Comparison of ENCODE assay signal across 8 cellular contexts in the genomic region with DNA sequence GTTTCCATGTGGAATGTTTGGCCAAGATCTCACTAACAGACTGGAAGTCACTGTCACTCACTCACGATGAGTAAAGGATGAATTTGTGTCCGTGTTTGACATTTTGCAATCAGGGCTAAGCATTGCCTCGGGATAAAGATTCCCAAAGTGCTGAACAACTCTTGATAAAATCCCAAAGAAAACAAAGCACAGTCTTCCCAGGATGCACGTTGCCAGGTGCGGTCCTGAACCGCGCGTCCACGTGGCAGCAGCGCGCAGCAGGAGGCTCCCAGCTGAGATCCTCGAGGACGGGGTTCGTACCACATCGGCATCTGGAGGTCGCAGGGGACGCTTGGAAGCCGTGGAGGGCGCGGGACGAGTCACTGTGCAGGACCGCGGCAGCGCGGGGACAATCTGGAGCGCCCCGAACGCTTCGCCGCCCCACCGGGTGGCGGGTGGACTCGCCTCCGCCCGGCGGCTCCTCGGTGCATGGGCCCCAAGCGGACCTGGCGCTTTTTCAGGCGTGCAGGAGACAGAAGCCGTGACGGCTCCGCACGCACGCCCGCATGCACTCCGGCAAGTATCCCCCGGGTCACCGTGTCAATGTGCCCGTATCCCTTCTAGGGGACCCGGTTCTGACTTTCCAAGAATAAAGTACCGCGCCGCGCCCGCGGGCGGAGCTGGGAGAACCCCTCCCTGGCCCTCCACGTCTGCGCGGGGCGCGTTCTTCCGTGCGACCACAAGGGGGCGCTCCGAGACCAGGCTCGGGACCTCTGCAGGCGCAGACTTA. TPM values are rescaled to one million over a fixed set of nuclear protein-coding genes. Genes with fewer than 3 reads are reported as not detected.
DNase-seq lines count a peak whose midpoint lies in the region; ATAC-seq and TF ChIP-seq lines count a peak whose summit lies in the region.

No MANE protein-coding gene starts in this region.

- POLR2A ChIA-PET in CD4-positive, alpha-beta memory T cell (lab: Charles Lee; ENCODE audit: partially characterized antibody), result interaction anchor here (1.0 to 1.2 kb wide), 2 partner anchors 12 to 64 kb away, joined by 3 to 4 read pairs; no protein-coding TSS in a partner anchor

- no peak; the same call in 1 of the 2 replicates for TF ChIP-seq EP300 in Ishikawa (IDR thresholded peaks at IDR 0.05; ENCODE audit: borderline replicate concordance)

- no peaks in the 10 kb centered on the region for H3K36me3 Mint-ChIP-seq in CD4-positive, alpha-beta memory T cell

- intact Hi-C loops in CD4-positive, alpha-beta memory T cell (cut with micrococcal nuclease), result loop anchor here (1.0 to 10.0 kb wide), 4 partner anchors 11 to 1521 kb away; no protein-coding TSS in a partner anchor

- H3K27ac ChIP-seq in CD4-positive, alpha-beta memory T cell (ENCODE audit: low read depth, low read length), result no peak overlapping the region
- no peak overlapping the region for H3K27ac ChIP-seq in thoracic aorta

- H3K27me3 Mint-ChIP-seq in CD4-positive, alpha-beta memory T cell, result peaks cover 14 to 30% of the 10 kb centered on the region in 2 donors

- CTCF ChIA-PET in CD4-positive, alpha-beta memory T cell (lab: Charles Lee; ENCODE audit: partially characterized antibody), result interaction anchor here (0.6 to 7.9 kb wide), 11 partner anchors 9 to 202 kb away, joined by 3 to 100 read pairs (median 4); a partner anchor contains a TSS

- H3K4me1 Mint-ChIP-seq in CD4-positive, alpha-beta memory T cell, result peaks cover 0 to 4% (median 2%) of the 10 kb centered on the region in 4 donors

- peaks cover 0 to 2% (median 0%) of the 10 kb centered on the region in 8 donors for H3K9me3 Mint-ChIP-seq in CD4-positive, alpha-beta memory T cell

- ATAC-seq in GM21529 (IDR thresholded peaks at IDR 0.05; ENCODE audit: unreplicated experiment) (peak; percentile 89), omental fat pad (ENCODE audit: low FRiP score) (peak; percentile 89), thoracic aorta (ENCODE audit: insufficient number of reproducible peaks, low FRiP score, low read depth) (peak; percentile 61)

- TF ChIP-seq RAD21 in Ishikawa (IDR thresholded peaks at IDR 0.05; ENCODE audit: low read depth), result peak; percentile 98

- H3K4me3 Mint-ChIP-seq in CD4-positive, alpha-beta memory T cell, result peak overlapping the region; percentile 35 to 75 (median 64)

- H3K27ac Mint-ChIP-seq in CD4-positive, alpha-beta memory T cell, result no peak overlapping the region

- H3K9me3 ChIP-seq in CD4-positive, alpha-beta memory T cell (ENCODE audit: control insufficient read depth in 1 of 2, low read length in 2 of 2), result no peaks in the 10 kb centered on the region
- H3K9me3 ChIP-seq in thoracic aorta, result no peaks in the 10 kb centered on the region

- H3K36me3 ChIP-seq in CD4-positive, alpha-beta memory T cell (ENCODE audit: insufficient read depth, low read length), result no peaks in the 10 kb centered on the region
- H3K36me3 ChIP-seq in thoracic aorta, result no peaks in the 10 kb centered on the region

- peaks cover 6% of the 10 kb centered on the region for H3K4me1 ChIP-seq in CD4-positive, alpha-beta memory T cell (ENCODE audit: insufficient read depth, low read length)
- peaks cover 4 to 6% of the 10 kb centered on the region in 2 donors for H3K4me1 ChIP-seq in thoracic aorta (ENCODE audit: control insufficient read depth in 1 of 2, low read depth in 2 of 2)

- peak overlapping the region in 1 of 2 donors; percentile 38 for H3K4me3 ChIP-seq in CD4-positive, alpha-beta memory T cell (ENCODE audit: low read length in 2 of 2)
- peak overlapping the region; percentile 63 for H3K4me3 ChIP-seq in fibroblast of villous mesenchyme (ENCODE audit: low read depth, low read length)
- H3K4me3 ChIP-seq in thoracic aorta, result peak overlapping the region; percentile 70

- peaks cover 12% of the 10 kb centered on the region for H3K27me3 ChIP-seq in CD4-positive, alpha-beta memory T cell (ENCODE audit: insufficient read depth, low read length)
- H3K27me3 ChIP-seq in thoracic aorta (replicated peaks; ENCODE audit: insufficient read depth), result peaks cover 3% of the 10 kb centered on the region

- peak; percentile 91 for TF ChIP-seq CTCF in fibroblast of villous mesenchyme (IDR thresholded peaks at IDR 0.05; ENCODE audit: insufficient read depth, low read depth, low read length)
- TF ChIP-seq CTCF in omental fat pad (IDR thresholded peaks at IDR 0.05), result peak in 2 of 3 donors; percentile 77 to 98
- TF ChIP-seq CTCF in thoracic aorta (IDR thresholded peaks at IDR 0.05), result peak; percentile 100

- DNase-seq in CD4-positive, alpha-beta memory T cell, result peak; percentile 77 to 87 (median 84)
- DNase-seq in activated T-cell treated with anti-CD3 and anti-CD28 coated beads for 4 hours (peak; percentile 86), fibroblast of villous mesenchyme (ENCODE audit: low read depth) (peak; percentile 85), omental fat pad (ENCODE audit: low spot score) (peak; percentile 83), thoracic aorta (ENCODE audit: low spot score) (peak; percentile 56), NCI-H446 (lab: John Stamatoyannopoulos, UW) (no peak)

TF ChIP-seq in Ishikawa, 13 proteins besides CTCF, POLR2A, EP300 and RAD21:
- TF ChIP-seq EGR1 (IDR thresholded peaks at IDR 0.05), result no peak
- no peak for TF ChIP-seq CREB1 (IDR thresholded peaks at IDR 0.05; ENCODE audit: low read depth)
- TF ChIP-seq NFIC (IDR thresholded peaks at IDR 0.05), result no peak
- TF ChIP-seq ZBTB7A (IDR thresholded peaks at IDR 0.05; ENCODE audit: low read depth), result peak; percentile 86; the same call in 1 of the 2 replicates
- TF ChIP-seq, protein P1, sequence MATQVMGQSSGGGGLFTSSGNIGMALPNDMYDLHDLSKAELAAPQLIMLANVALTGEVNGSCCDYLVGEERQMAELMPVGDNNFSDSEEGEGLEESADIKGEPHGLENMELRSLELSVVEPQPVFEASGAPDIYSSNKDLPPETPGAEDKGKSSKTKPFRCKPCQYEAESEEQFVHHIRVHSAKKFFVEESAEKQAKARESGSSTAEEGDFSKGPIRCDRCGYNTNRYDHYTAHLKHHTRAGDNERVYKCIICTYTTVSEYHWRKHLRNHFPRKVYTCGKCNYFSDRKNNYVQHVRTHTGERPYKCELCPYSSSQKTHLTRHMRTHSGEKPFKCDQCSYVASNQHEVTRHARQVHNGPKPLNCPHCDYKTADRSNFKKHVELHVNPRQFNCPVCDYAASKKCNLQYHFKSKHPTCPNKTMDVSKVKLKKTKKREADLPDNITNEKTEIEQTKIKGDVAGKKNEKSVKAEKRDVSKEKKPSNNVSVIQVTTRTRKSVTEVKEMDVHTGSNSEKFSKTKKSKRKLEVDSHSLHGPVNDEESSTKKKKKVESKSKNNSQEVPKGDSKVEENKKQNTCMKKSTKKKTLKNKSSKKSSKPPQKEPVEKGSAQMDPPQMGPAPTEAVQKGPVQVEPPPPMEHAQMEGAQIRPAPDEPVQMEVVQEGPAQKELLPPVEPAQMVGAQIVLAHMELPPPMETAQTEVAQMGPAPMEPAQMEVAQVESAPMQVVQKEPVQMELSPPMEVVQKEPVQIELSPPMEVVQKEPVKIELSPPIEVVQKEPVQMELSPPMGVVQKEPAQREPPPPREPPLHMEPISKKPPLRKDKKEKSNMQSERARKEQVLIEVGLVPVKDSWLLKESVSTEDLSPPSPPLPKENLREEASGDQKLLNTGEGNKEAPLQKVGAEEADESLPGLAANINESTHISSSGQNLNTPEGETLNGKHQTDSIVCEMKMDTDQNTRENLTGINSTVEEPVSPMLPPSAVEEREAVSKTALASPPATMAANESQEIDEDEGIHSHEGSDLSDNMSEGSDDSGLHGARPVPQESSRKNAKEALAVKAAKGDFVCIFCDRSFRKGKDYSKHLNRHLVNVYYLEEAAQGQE (IDR thresholded peaks at IDR 0.05; ENCODE audit: low read depth), result no peak
- no peak for TF ChIP-seq TAF1 (IDR thresholded peaks at IDR 0.05; ENCODE audit: low read depth)
- TF ChIP-seq TEAD4 (IDR thresholded peaks at IDR 0.05), result peak; percentile 38; the same call in 1 of the 2 replicates
- TF ChIP-seq, protein P2, sequence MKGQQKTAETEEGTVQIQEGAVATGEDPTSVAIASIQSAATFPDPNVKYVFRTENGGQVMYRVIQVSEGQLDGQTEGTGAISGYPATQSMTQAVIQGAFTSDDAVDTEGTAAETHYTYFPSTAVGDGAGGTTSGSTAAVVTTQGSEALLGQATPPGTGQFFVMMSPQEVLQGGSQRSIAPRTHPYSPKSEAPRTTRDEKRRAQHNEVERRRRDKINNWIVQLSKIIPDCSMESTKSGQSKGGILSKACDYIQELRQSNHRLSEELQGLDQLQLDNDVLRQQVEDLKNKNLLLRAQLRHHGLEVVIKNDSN (IDR thresholded peaks at IDR 0.05), result peak; percentile 78
- TF ChIP-seq YY1 (IDR thresholded peaks at IDR 0.05; ENCODE audit: low read depth), result no peak
- TF ChIP-seq, protein P3, sequence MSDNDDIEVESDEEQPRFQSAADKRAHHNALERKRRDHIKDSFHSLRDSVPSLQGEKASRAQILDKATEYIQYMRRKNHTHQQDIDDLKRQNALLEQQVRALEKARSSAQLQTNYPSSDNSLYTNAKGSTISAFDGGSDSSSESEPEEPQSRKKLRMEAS (IDR thresholded peaks at IDR 0.05), result peak; percentile 99
- TF ChIP-seq FOXM1 (IDR thresholded peaks at IDR 0.05; ENCODE audit: borderline replicate concordance, low read depth), result no peak
- no peak; the same call in 1 of the 2 replicates for TF ChIP-seq TCF12 (IDR thresholded peaks at IDR 0.05; ENCODE audit: low read depth)
- TF ChIP-seq CEBPB (IDR thresholded peaks at IDR 0.05), result no peak

RNA-seq across cellular contexts. Expression of a gene that starts 17.7 kb away (rescaled TPM):
- total RNA-seq in CD4-positive, alpha-beta memory T cell, result not detected
- not detected for polyA plus RNA-seq in CD4-positive, alpha-beta memory T cell
- total RNA-seq in fibroblast of villous mesenchyme (not detected in 2 replicates), omental fat pad (under 1 TPM in 2 of 4 donors, not detected in 2; 0.24 to 0.50 TPM), thoracic aorta (not detected)

RNA-seq across cellular contexts. Expression of a gene that starts 36.1 kb away (rescaled TPM):
- not detected for total RNA-seq in CD4-positive, alpha-beta memory T cell
- polyA plus RNA-seq in CD4-positive, alpha-beta memory T cell, result not detected
- total RNA-seq in fibroblast of villous mesenchyme (0.43 and 3.9 TPM in 2 replicates), omental fat pad (under 1 TPM in 3 of 4 donors, not detected in 1; 0.12 to 0.37 (median 0.13) TPM), thoracic aorta (under 1 TPM in 1 of 2 donors, not detected in 1; 0.27 TPM)

Comparison
In these comparisons a context has a peak if more than half of its experiments do, and no peak if none do; other contexts are left out.
1. DNase-seq: peak in CD4-positive, alpha-beta memory T cell (5 of 5), activated T-cell treated with anti-CD3 and anti-CD28 coated beads for 4 hours (single experiment), fibroblast of villous mesenchyme (single experiment), omental fat pad (single experiment) and thoracic aorta (single experiment); none in NCI-H446 (0 of 2).
2. Peak in every context shown above with its lines, with median percentiles within 50 percentile points of each other: ATAC-seq and CTCF ChIP-seq.